Comparison of ENCODE assay signal across 1 cellular context in genomic region chr11:102780491-102780918, GRCh38.
TF ChIP-seq lines count a peak whose summit lies in the region.

Gene MMP10, minus strand, starts transcription at chr11:102780628. Its CDS starts 37 bp downstream, at chr11:102780591.

TF ChIP-seq in HEK293, 187 proteins besides CTCF, POLR2A, EP300 and RAD21 (continued from another document):
- TF ChIP-seq ZBTB49 (tag by site-specific recombination; IDR thresholded peaks at IDR 0.05; ENCODE audit: low read depth) (no peak), ZNF529 (tag by site-specific recombination; IDR thresholded peaks at IDR 0.05; ENCODE audit: insufficient replicate concordance) (no peak), ZNF600 (tag by site-specific recombination; IDR thresholded peaks at IDR 0.05) (no peak), KLF9 (tag by site-specific recombination; IDR thresholded peaks at IDR 0.05; ENCODE audit: low read depth) (no peak), ZFP37 (tag by site-specific recombination; IDR thresholded peaks at IDR 0.05) (0 out of 2 replicates have a peak, but pooled peaks have one; percentile 38), ZSCAN30 (tag by site-specific recombination; IDR thresholded peaks at IDR 0.05) (no peak), ZNF610 (tag by site-specific recombination; IDR thresholded peaks at IDR 0.05; ENCODE audit: borderline replicate concordance) (no peak)
TF ChIP-seq in HEK293: peak in this region for 4.
